In genomic region chr20:295804-296203, GRCh38 we compare ENCODE assay signal across 17 cellular contexts. TPM values are rescaled to one million over a fixed set of nuclear protein-coding genes. Genes with fewer than 3 reads are reported as not detected.
DNase-seq lines count a peak whose midpoint lies in the region; ATAC-seq and TF ChIP-seq lines count a peak whose summit lies in the region.
"Had no signal": no experiment of that assay in that cellular context is flagged by ENCODE, and none has a peak within 500 bp of the region (broad histone marks: within the 10 kb centered on the region; RNA-seq: fewer than 3 reads in every experiment).

No MANE protein-coding gene starts in this region.

- H3K36me3 Mint-ChIP-seq in activated T-cell treated with anti-CD3 and anti-CD28 coated beads, Interleukin-2, amount 50 U/mL, for 24 hours (ENCODE audit: low read depth): peaks cover 35% of the 10 kb centered on the region
- peaks cover 4% of the 10 kb centered on the region for H3K36me3 Mint-ChIP-seq in T-helper 17 cell (ENCODE audit: low read depth)
- H3K36me3 Mint-ChIP-seq in dendritic cell treated with granulocyte-macrophage colony-stimulating factor and Interleukin-4, amounts not matched to agents 40 ng/mL and 50 ng/mL, for 4 days (ENCODE audit: low read depth): peaks cover 29% of the 10 kb centered on the region
- H3K36me3 Mint-ChIP-seq in progenitor cell of endocrine pancreas (ENCODE audit: insufficient read depth): peaks cover 2% of the 10 kb centered on the region

- peaks cover 29% of the 10 kb centered on the region for H3K4me1 Mint-ChIP-seq in activated T-cell treated with anti-CD3 and anti-CD28 coated beads, Interleukin-2, amount 50 U/mL, for 24 hours (ENCODE audit: low read depth)
- peaks cover 25% of the 10 kb centered on the region for H3K4me1 Mint-ChIP-seq in T-helper 17 cell
- peaks cover 32% of the 10 kb centered on the region for H3K4me1 Mint-ChIP-seq in dendritic cell treated with granulocyte-macrophage colony-stimulating factor and Interleukin-4, amounts not matched to agents 40 ng/mL and 50 ng/mL, for 4 days (ENCODE audit: low read depth)
- H3K4me1 Mint-ChIP-seq in progenitor cell of endocrine pancreas (ENCODE audit: low read depth): peaks cover 20% of the 10 kb centered on the region

- no peaks in the 10 kb centered on the region for H3K9me3 ChIP-seq in T-helper 17 cell (ENCODE audit: control insufficient read depth, low read length, poor library complexity, severe bottlenecking)
- H3K9me3 ChIP-seq: ascending aorta, esophagus squamous epithelium had no signal

- no peak overlapping the region for H3K27ac Mint-ChIP-seq in activated T-cell treated with anti-CD3 and anti-CD28 coated beads, Interleukin-2, amount 50 U/mL, for 24 hours
- H3K27ac Mint-ChIP-seq in T-helper 17 cell (peak overlapping the region; percentile 98), progenitor cell of endocrine pancreas (peak overlapping the region; percentile 87)
- peak overlapping the region; percentile 99 for H3K27ac Mint-ChIP-seq in dendritic cell treated with granulocyte-macrophage colony-stimulating factor and Interleukin-4, amounts not matched to agents 40 ng/mL and 50 ng/mL, for 4 days

- ATAC-seq in T-helper 17 cell: no peak
- ATAC-seq: SK-N-SH treated with all-trans-retinoic acid at 6 μM for 48 hours had no signal

- intact Hi-C loops in dendritic cell treated with granulocyte-macrophage colony-stimulating factor and Interleukin-4, amounts not matched to agents 40 ng/mL and 50 ng/mL, for 4 days (cut with micrococcal nuclease): no loop called here

- H3K27me3 Mint-ChIP-seq in activated T-cell treated with anti-CD3 and anti-CD28 coated beads, Interleukin-2, amount 50 U/mL, for 24 hours: no peaks in the 10 kb centered on the region
- H3K27me3 Mint-ChIP-seq in T-helper 17 cell (no peaks in the 10 kb centered on the region), progenitor cell of endocrine pancreas (peaks cover 4% of the 10 kb centered on the region)
- no peaks in the 10 kb centered on the region for H3K27me3 Mint-ChIP-seq in dendritic cell treated with granulocyte-macrophage colony-stimulating factor and Interleukin-4, amounts not matched to agents 40 ng/mL and 50 ng/mL, for 4 days

- no peaks in the 10 kb centered on the region for H3K9me3 Mint-ChIP-seq in activated T-cell treated with anti-CD3 and anti-CD28 coated beads, Interleukin-2, amount 50 U/mL, for 24 hours
- no peaks in the 10 kb centered on the region for H3K9me3 Mint-ChIP-seq in dendritic cell treated with granulocyte-macrophage colony-stimulating factor and Interleukin-4, amounts not matched to agents 40 ng/mL and 50 ng/mL, for 4 days
- H3K9me3 Mint-ChIP-seq in progenitor cell of endocrine pancreas (ENCODE audit: low read depth): no peaks in the 10 kb centered on the region

- H3K4me3 Mint-ChIP-seq in activated T-cell treated with anti-CD3 and anti-CD28 coated beads, Interleukin-2, amount 50 U/mL, for 24 hours: peak overlapping the region; percentile 91
- H3K4me3 Mint-ChIP-seq in T-helper 17 cell: peak overlapping the region; percentile 100
- peak overlapping the region; percentile 11 for H3K4me3 Mint-ChIP-seq in dendritic cell treated with granulocyte-macrophage colony-stimulating factor and Interleukin-4, amounts not matched to agents 40 ng/mL and 50 ng/mL, for 4 days
- peak overlapping the region; percentile 53 for H3K4me3 Mint-ChIP-seq in progenitor cell of endocrine pancreas (ENCODE audit: low read depth)

- TF ChIP-seq CTCF in progenitor cell of endocrine pancreas (IDR thresholded peaks at IDR 0.05; ENCODE audit: unreplicated experiment): no peak

- DNase-seq in activated T-cell treated with anti-CD3 and anti-CD28 coated beads, Interleukin-2, amount 50 U/mL, for 24 hours: no peak
- no peak for DNase-seq in activated T-cell treated with anti-CD3 and anti-CD28 coated beads, Interleukin-2, amount 50 U/mL, for 1 hour
- DNase-seq in T-helper 17 cell (no peak), progenitor cell of endocrine pancreas (ENCODE audit: low spot score, unreplicated experiment) (no peak), medulla oblongata (ENCODE audit: extremely low spot score) (no peak), mucosa of gallbladder (ENCODE audit: low spot score) (no peak)
- DNase-seq in stimulated activated CD4-positive, alpha-beta T cell treated with anti-CD3 and anti-CD28 coated beads, Interleukin-2, amount 100 ng/mL, for 48 hours: no peak
- DNase-seq: cortex of kidney; esophagus squamous epithelium; HCEC 1CT; midbrain; stimulated activated CD4-positive, alpha-beta T cell treated with anti-CD3 and anti-CD28 coated beads, Interleukin-4, amount 100 ng/mL, for 4 hours; trophoblast cell; WERI-Rb-1 had no signal

RNA-seq across cellular contexts. Expression of gene ZCCHC3, which starts 1.6 kb away (rescaled TPM):
- total RNA-seq in T-helper 17 cell (10 to 100 TPM; 15.6 to 18.9 TPM), progenitor cell of endocrine pancreas (30.5 and 31.2 TPM in 2 replicates), mucosa of gallbladder (16.7 TPM)

RNA-seq across cellular contexts. Expression of gene C20orf96, which starts 5.3 kb away (rescaled TPM):
- total RNA-seq in T-helper 17 cell (1 to 10 TPM; 2.4 to 2.7 TPM), progenitor cell of endocrine pancreas (69.9 and 70.1 TPM in 2 replicates), mucosa of gallbladder (10.6 TPM)

RNA-seq across cellular contexts. Expression of gene SOX12, which starts 29.5 kb away (rescaled TPM):
- total RNA-seq in T-helper 17 cell (1 to 10 TPM; 5.2 to 8.3 TPM), progenitor cell of endocrine pancreas (54.8 and 59.0 TPM in 2 replicates), mucosa of gallbladder (17.5 TPM)

RNA-seq across cellular contexts. Expression of gene DEFB132, which starts 38.3 kb away (rescaled TPM):
- total RNA-seq in T-helper 17 cell (not detected), progenitor cell of endocrine pancreas (not detected in 2 replicates), mucosa of gallbladder (not detected)
- total RNA-seq: esophagus squamous epithelium had no signal

RNA-seq across cellular contexts. Expression of gene NRSN2, which starts 51.1 kb away (rescaled TPM):
- total RNA-seq in T-helper 17 cell (under 1 TPM; 0.62 to 0.89 TPM), progenitor cell of endocrine pancreas (28.9 and 33.0 TPM in 2 replicates), mucosa of gallbladder (30.5 TPM)

Comparison
In these comparisons a context has a peak if more than half of its experiments do, and no peak if none do; other contexts are left out.
1. H3K4me3 Mint-ChIP-seq: peak in every context shown above with its lines; median percentile 100 in T-helper 17 cell; 91 in activated T-cell treated with anti-CD3 and anti-CD28 coated beads, Interleukin-2, amount 50 U/mL, for 24 hours; 53 in progenitor cell of endocrine pancreas; 11 in dendritic cell treated with granulocyte-macrophage colony-stimulating factor and Interleukin-4, amounts not matched to agents 40 ng/mL and 50 ng/mL, for 4 days.